31 cellular contexts compared by ENCODE assay signal in the genomic region with DNA sequence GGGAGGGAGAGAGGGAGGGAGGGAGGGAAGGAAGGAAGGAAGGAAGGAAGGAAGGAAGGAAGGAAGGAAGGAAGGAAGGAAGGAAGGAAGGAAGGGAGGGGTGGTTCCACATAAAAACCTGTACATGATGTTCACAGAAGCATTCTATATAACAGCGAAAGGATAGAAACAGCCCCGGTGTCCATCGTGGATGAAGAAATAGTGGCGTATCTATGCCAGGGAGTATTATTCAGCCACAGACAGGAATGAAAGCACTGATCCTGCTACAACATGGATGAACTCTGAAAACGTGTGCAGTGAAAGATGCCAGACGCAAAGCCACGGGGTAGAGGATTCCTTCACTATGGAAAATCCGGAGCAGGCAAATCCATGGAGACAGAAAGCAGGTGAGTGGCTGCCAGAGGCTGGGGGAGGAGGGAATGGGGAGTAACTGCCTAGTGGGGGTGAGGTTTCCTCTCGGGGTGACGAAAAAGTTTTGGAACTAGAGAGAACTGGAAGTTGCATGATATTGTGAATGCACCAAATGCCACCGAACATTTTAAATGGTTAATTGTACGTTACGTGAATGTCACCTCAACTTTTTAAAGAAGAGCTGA.
"Had no signal": no experiment of that assay in that cellular context is flagged by ENCODE, and none has a peak within 500 bp of the region (broad histone marks: within the 10 kb centered on the region; RNA-seq: fewer than 3 reads in every experiment).

No MANE protein-coding gene starts in this region.

- ATAC-seq: activated CD4-positive, alpha-beta T cell treated with anti-CD3 and anti-CD28 coated beads for 36 hours; activated CD8-positive, alpha-beta memory T cell treated with anti-CD3 and anti-CD28 coated beads, Interleukin-2, amount 10 ng/mL, durations not matched to agents 7 days and 5 days; activated CD8-positive, alpha-beta T cell treated with anti-CD3 and anti-CD28 coated beads, Interleukin-2, amount 10 ng/mL, durations not matched to agents 7 days and 5 days; activated naive CD8-positive, alpha-beta T cell treated with anti-CD3 and anti-CD28 coated beads, Interleukin-2, amount 50 U/mL, for 24 hours; body of pancreas; effector memory CD8-positive, alpha-beta T cell; foreskin keratinocyte; gastroesophageal sphincter had no signal

- FAIRE-seq: colon had no signal

- H3K4me1 ChIP-seq: adrenal gland, body of pancreas, foreskin keratinocyte, gastroesophageal sphincter had no signal

- H3K36me3 ChIP-seq: adrenal gland, esophagus muscularis mucosa had no signal

- H3K27me3 ChIP-seq: adrenal gland, body of pancreas, gastroesophageal sphincter had no signal

- H3K27me3 Mint-ChIP-seq: activated CD4-positive, alpha-beta memory T cell treated with anti-CD3 and anti-CD28 coated beads for 36 hours; activated CD4-positive, alpha-beta T cell treated with anti-CD3 and anti-CD28 coated beads for 36 hours; activated CD4-positive, alpha-beta T cell treated with anti-CD3 and anti-CD28 coated beads, Interleukin-2, amount 10 ng/mL, durations not matched to agents 24 days and 14 days; activated CD8-positive, alpha-beta memory T cell treated with anti-CD3 and anti-CD28 coated beads, Interleukin-2, amount 10 ng/mL, durations not matched to agents 7 days and 5 days; activated naive CD4-positive, alpha-beta T cell treated with anti-CD3 and anti-CD28 coated beads, Interleukin-2, amount 50 U/mL, for 24 hours; activated naive CD8-positive, alpha-beta T cell treated with anti-CD3 and anti-CD28 coated beads for 36 hours; effector memory CD8-positive, alpha-beta T cell had no signal

- H3K4me1 Mint-ChIP-seq: activated CD4-positive, alpha-beta T cell treated with anti-CD3 and anti-CD28 coated beads for 36 hours; activated CD4-positive, alpha-beta T cell treated with anti-CD3 and anti-CD28 coated beads, Interleukin-2, amount 10 ng/mL, durations not matched to agents 24 days and 14 days; activated CD8-positive, alpha-beta memory T cell treated with anti-CD3 and anti-CD28 coated beads, Interleukin-2, amount 10 ng/mL, durations not matched to agents 7 days and 5 days; activated naive CD4-positive, alpha-beta T cell treated with anti-CD3 and anti-CD28 coated beads, Interleukin-2, amount 50 U/mL, for 24 hours; activated naive CD8-positive, alpha-beta T cell treated with anti-CD3 and anti-CD28 coated beads for 36 hours; activated naive CD8-positive, alpha-beta T cell treated with anti-CD3 and anti-CD28 coated beads, Interleukin-2, amount 50 U/mL, for 24 hours had no signal

- H3K27ac ChIP-seq: adrenal gland, body of pancreas, esophagus muscularis mucosa, foreskin keratinocyte, gastroesophageal sphincter had no signal

- H3K4me3 ChIP-seq: adrenal gland, body of pancreas, esophagus muscularis mucosa, gastroesophageal sphincter had no signal

- DNase-seq: activated CD4-positive, alpha-beta memory T cell treated with anti-CD3 and anti-CD28 coated beads for 36 hours; activated CD4-positive, alpha-beta T cell treated with anti-CD3 and anti-CD28 coated beads for 36 hours; activated CD4-positive, alpha-beta T cell treated with anti-CD3 and anti-CD28 coated beads, Interleukin-2, amount 10 ng/mL, durations not matched to agents 24 days and 14 days; activated CD4-positive, CD25-positive, alpha-beta regulatory T cell; activated CD4-positive, CD25-positive, alpha-beta regulatory T cell treated with anti-CD3 and anti-CD28 coated beads, Interleukin-2, amount 50 U/mL, for 72 hours; activated CD8-positive, alpha-beta memory T cell treated with anti-CD3 and anti-CD28 coated beads, Interleukin-2, amount 10 ng/mL, durations not matched to agents 7 days and 5 days; activated CD8-positive, alpha-beta memory T cell treated with anti-CD3 and anti-CD28 coated beads, Interleukin-2, amount 50 U/mL, for 4 hours; activated CD8-positive, alpha-beta T cell treated with anti-CD3 and anti-CD28 coated beads, Interleukin-2, amount 10 ng/mL, durations not matched to agents 7 days and 5 days; activated effector memory CD4-positive, alpha-beta T cell treated with anti-CD3 and anti-CD28 coated beads, Interleukin-2, amount 50 U/mL, for 16 hours; activated naive CD4-positive, alpha-beta T cell treated with anti-CD3 and anti-CD28 coated beads for 36 hours; activated naive CD8-positive, alpha-beta T cell treated with anti-CD3 and anti-CD28 coated beads for 36 hours; activated naive CD8-positive, alpha-beta T cell treated with anti-CD3 and anti-CD28 coated beads, Interleukin-2, amount 50 U/mL, for 24 hours; activated T-cell treated with anti-CD3 and anti-CD28 coated beads, Interleukin-2, amount 50 U/mL, for 1 hour; activated T-cell treated with anti-CD3 and anti-CD28 coated beads, Interleukin-2, amount 50 U/mL, for 48 hours; adrenal gland; amygdala; aorta; body of pancreas; cortex of kidney; dermis blood vessel endothelial cell; effector CD4-positive, alpha-beta T cell; effector memory CD8-positive, alpha-beta T cell; erythroblast; foreskin keratinocyte; T-helper 2 cell had no signal

- H3K27ac Mint-ChIP-seq: activated CD4-positive, alpha-beta memory T cell treated with anti-CD3 and anti-CD28 coated beads for 36 hours; activated CD4-positive, alpha-beta T cell treated with anti-CD3 and anti-CD28 coated beads for 36 hours; activated CD4-positive, alpha-beta T cell treated with anti-CD3 and anti-CD28 coated beads, Interleukin-2, amount 10 ng/mL, durations not matched to agents 24 days and 14 days; activated CD8-positive, alpha-beta memory T cell treated with anti-CD3 and anti-CD28 coated beads, Interleukin-2, amount 10 ng/mL, durations not matched to agents 7 days and 5 days; activated CD8-positive, alpha-beta T cell treated with anti-CD3 and anti-CD28 coated beads, Interleukin-2, amount 10 ng/mL, durations not matched to agents 7 days and 5 days; activated naive CD4-positive, alpha-beta T cell treated with anti-CD3 and anti-CD28 coated beads for 36 hours; activated naive CD4-positive, alpha-beta T cell treated with anti-CD3 and anti-CD28 coated beads, Interleukin-2, amount 50 U/mL, for 24 hours; activated naive CD8-positive, alpha-beta T cell treated with anti-CD3 and anti-CD28 coated beads for 36 hours; activated naive CD8-positive, alpha-beta T cell treated with anti-CD3 and anti-CD28 coated beads, Interleukin-2, amount 50 U/mL, for 24 hours; activated T-helper 1 cell treated with anti-CD3 and anti-CD28 coated beads, Interleukin-12 subunit alpha, Interleukin-12 subunit beta, Interleukin-2, Interleukin-4 antibody, amounts not matched to agents 30 ng/mL and 10 ng/mL and 1 ng/mL, durations not matched to agents 14 hours and 24 hours and 36 hours; activated T-helper 2 cell treated with anti-CD3 and anti-CD28 coated beads, Interferon-gamma antibody, Interleukin-2, Interleukin-4, amounts not matched to agents 10 μg/mL and 5 μg/mL and 100 μg/mL, durations not matched to agents 14 hours and 24 hours and 36 hours had no signal

- H3K4me3 Mint-ChIP-seq: activated CD4-positive, alpha-beta memory T cell treated with anti-CD3 and anti-CD28 coated beads for 36 hours; activated CD4-positive, alpha-beta T cell treated with anti-CD3 and anti-CD28 coated beads for 36 hours; activated CD4-positive, alpha-beta T cell treated with anti-CD3 and anti-CD28 coated beads, Interleukin-2, amount 10 ng/mL, durations not matched to agents 24 days and 14 days; activated CD8-positive, alpha-beta memory T cell treated with anti-CD3 and anti-CD28 coated beads, Interleukin-2, amount 10 ng/mL, durations not matched to agents 7 days and 5 days; activated CD8-positive, alpha-beta T cell treated with anti-CD3 and anti-CD28 coated beads, Interleukin-2, amount 10 ng/mL, durations not matched to agents 7 days and 5 days; activated naive CD4-positive, alpha-beta T cell treated with anti-CD3 and anti-CD28 coated beads for 36 hours; activated naive CD4-positive, alpha-beta T cell treated with anti-CD3 and anti-CD28 coated beads, Interleukin-2, amount 50 U/mL, for 24 hours; activated naive CD8-positive, alpha-beta T cell treated with anti-CD3 and anti-CD28 coated beads for 36 hours; activated naive CD8-positive, alpha-beta T cell treated with anti-CD3 and anti-CD28 coated beads, Interleukin-2, amount 50 U/mL, for 24 hours; activated T-helper 1 cell treated with anti-CD3 and anti-CD28 coated beads, Interleukin-12 subunit alpha, Interleukin-12 subunit beta, Interleukin-2, Interleukin-4 antibody, amounts not matched to agents 30 ng/mL and 10 ng/mL and 1 ng/mL, durations not matched to agents 14 hours and 24 hours and 36 hours; effector memory CD8-positive, alpha-beta T cell had no signal
